ENCODE assay signal across 1 cellular context in genomic region chr3:100708989-100709839, GRCh38.
TF ChIP-seq lines count a peak whose summit lies in the region.

Gene TFG, plus strand, starts transcription at chr3:100709494. Its CDS starts 4,192 bp downstream, at chr3:100713686.

TF ChIP-seq in liver, 16 proteins besides CTCF, POLR2A, EP300 and RAD21 (continued from another document):
- TF ChIP-seq, protein P1, sequence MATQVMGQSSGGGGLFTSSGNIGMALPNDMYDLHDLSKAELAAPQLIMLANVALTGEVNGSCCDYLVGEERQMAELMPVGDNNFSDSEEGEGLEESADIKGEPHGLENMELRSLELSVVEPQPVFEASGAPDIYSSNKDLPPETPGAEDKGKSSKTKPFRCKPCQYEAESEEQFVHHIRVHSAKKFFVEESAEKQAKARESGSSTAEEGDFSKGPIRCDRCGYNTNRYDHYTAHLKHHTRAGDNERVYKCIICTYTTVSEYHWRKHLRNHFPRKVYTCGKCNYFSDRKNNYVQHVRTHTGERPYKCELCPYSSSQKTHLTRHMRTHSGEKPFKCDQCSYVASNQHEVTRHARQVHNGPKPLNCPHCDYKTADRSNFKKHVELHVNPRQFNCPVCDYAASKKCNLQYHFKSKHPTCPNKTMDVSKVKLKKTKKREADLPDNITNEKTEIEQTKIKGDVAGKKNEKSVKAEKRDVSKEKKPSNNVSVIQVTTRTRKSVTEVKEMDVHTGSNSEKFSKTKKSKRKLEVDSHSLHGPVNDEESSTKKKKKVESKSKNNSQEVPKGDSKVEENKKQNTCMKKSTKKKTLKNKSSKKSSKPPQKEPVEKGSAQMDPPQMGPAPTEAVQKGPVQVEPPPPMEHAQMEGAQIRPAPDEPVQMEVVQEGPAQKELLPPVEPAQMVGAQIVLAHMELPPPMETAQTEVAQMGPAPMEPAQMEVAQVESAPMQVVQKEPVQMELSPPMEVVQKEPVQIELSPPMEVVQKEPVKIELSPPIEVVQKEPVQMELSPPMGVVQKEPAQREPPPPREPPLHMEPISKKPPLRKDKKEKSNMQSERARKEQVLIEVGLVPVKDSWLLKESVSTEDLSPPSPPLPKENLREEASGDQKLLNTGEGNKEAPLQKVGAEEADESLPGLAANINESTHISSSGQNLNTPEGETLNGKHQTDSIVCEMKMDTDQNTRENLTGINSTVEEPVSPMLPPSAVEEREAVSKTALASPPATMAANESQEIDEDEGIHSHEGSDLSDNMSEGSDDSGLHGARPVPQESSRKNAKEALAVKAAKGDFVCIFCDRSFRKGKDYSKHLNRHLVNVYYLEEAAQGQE (IDR thresholded peaks at IDR 0.05): peak; percentile 68
- TF ChIP-seq, protein P2, sequence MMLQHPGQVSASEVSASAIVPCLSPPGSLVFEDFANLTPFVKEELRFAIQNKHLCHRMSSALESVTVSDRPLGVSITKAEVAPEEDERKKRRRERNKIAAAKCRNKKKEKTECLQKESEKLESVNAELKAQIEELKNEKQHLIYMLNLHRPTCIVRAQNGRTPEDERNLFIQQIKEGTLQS (IDR thresholded peaks at IDR 0.05): no peak
- no peak for TF ChIP-seq EGR1 (IDR thresholded peaks at IDR 0.05; ENCODE audit: low read depth in 2 of 2)
TF ChIP-seq in liver: peak in this region for 9.
